ENCODE assay signal across 15 cellular contexts in genomic region chr3:71846189-71846588, GRCh38.
"Had no signal": no experiment of that assay in that cellular context is flagged by ENCODE, and none has a peak within 500 bp of the region (broad histone marks: within the 10 kb centered on the region; RNA-seq: fewer than 3 reads in every experiment).

No MANE protein-coding gene starts in this region.

- DNase-seq: activated CD4-positive, alpha-beta T cell treated with anti-CD3 and anti-CD28 coated beads, Interleukin-2, amount 50 U/mL, for 1 hour; activated gamma-delta T cell; activated naive CD8-positive, alpha-beta T cell treated with anti-CD3 and anti-CD28 coated beads, Interleukin-2, amount 10 ng/mL, durations not matched to agents 7 days and 5 days; activated T-cell treated with anti-CD3 and anti-CD28 coated beads, Interleukin-2, amount 50 U/mL, for 1 hour; aorta; kidney; left ventricle myocardium superior; pancreas; small intestine; stimulated activated naive B cell treated with anti-CD40 and anti-IgM and Interleukin-4, amounts not matched to agents 10 μg/mL and 1 μg/mL and 100 μg/mL, for 72 hours; substantia nigra had no signal

- H3K4me3 Mint-ChIP-seq: activated naive CD8-positive, alpha-beta T cell treated with anti-CD3 and anti-CD28 coated beads, Interleukin-2, amount 10 ng/mL, durations not matched to agents 7 days and 5 days; neural crest cell; stimulated activated naive B cell treated with anti-CD40 and anti-IgM and Interleukin-4, amounts not matched to agents 10 μg/mL and 1 μg/mL and 100 μg/mL, for 72 hours had no signal

- H3K9me3 Mint-ChIP-seq: activated naive CD8-positive, alpha-beta T cell treated with anti-CD3 and anti-CD28 coated beads, Interleukin-2, amount 10 ng/mL, durations not matched to agents 7 days and 5 days had no signal

- H3K27ac Mint-ChIP-seq: activated naive CD8-positive, alpha-beta T cell treated with anti-CD3 and anti-CD28 coated beads, Interleukin-2, amount 10 ng/mL, durations not matched to agents 7 days and 5 days; stimulated activated naive B cell treated with anti-CD40 and anti-IgM and Interleukin-4, amounts not matched to agents 10 μg/mL and 1 μg/mL and 100 μg/mL, for 72 hours had no signal

- H3K27me3 ChIP-seq: breast epithelium, pancreas, right atrium auricular region had no signal

- H3K4me1 Mint-ChIP-seq: activated naive CD8-positive, alpha-beta T cell treated with anti-CD3 and anti-CD28 coated beads, Interleukin-2, amount 10 ng/mL, durations not matched to agents 7 days and 5 days; stimulated activated naive B cell treated with anti-CD40 and anti-IgM and Interleukin-4, amounts not matched to agents 10 μg/mL and 1 μg/mL and 100 μg/mL, for 72 hours had no signal

- H3K36me3 ChIP-seq: breast epithelium, gastroesophageal sphincter, pancreas, right atrium auricular region had no signal

- ATAC-seq: gastroesophageal sphincter; left ventricle myocardium superior; pancreas; stimulated activated naive B cell treated with anti-CD40 and anti-IgM and Interleukin-4, amounts not matched to agents 10 μg/mL and 1 μg/mL and 100 μg/mL, for 72 hours had no signal

- H3K9me3 ChIP-seq: pancreas had no signal

- H3K36me3 Mint-ChIP-seq: activated naive CD8-positive, alpha-beta T cell treated with anti-CD3 and anti-CD28 coated beads, Interleukin-2, amount 10 ng/mL, durations not matched to agents 7 days and 5 days; stimulated activated naive B cell treated with anti-CD40 and anti-IgM and Interleukin-4, amounts not matched to agents 10 μg/mL and 1 μg/mL and 100 μg/mL, for 72 hours had no signal

- H3K4me3 ChIP-seq: breast epithelium, gastroesophageal sphincter, pancreas, right atrium auricular region had no signal

- H3K27ac ChIP-seq: breast epithelium, gastroesophageal sphincter, pancreas, right atrium auricular region had no signal

- H3K4me1 ChIP-seq: breast epithelium, gastroesophageal sphincter, pancreas, right atrium auricular region had no signal
